24 cellular contexts compared by ENCODE assay signal in the genomic region with DNA sequence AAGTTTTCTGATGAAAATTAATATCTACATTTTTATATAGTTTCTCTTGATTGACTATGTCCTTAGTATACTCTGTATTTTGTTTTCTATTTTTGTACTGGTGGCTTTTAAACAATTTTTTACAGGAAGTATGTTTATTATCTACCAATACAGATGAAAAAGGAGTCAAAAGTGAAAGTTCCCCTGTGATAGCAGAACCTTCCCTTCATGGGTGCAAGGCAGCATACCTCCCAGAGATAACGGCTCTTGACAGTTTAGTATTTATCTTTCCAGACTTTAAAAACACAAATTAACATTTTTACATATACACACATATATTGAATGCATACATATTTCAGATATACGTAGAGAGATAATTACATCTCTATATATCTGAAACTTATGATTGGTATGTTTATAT.
"Had no signal": no experiment of that assay in that cellular context is flagged by ENCODE, and none has a peak within 500 bp of the region (broad histone marks: within the 10 kb centered on the region; RNA-seq: fewer than 3 reads in every experiment).

No MANE protein-coding gene starts in this region.

- H3K9me3 Mint-ChIP-seq: activated B cell treated with CpG ODN at 0.5 μM for 24 hours; activated CD8-positive, alpha-beta T cell treated with anti-CD3 and anti-CD28 coated beads for 36 hours; activated naive CD4-positive, alpha-beta T cell treated with anti-CD3 and anti-CD28 coated beads, Interleukin-2, amount 50 U/mL, for 24 hours; activated naive CD8-positive, alpha-beta T cell treated with anti-CD3 and anti-CD28 coated beads, Interleukin-2, amount 50 U/mL, for 24 hours; activated T-cell treated with anti-CD3 and anti-CD28 coated beads, Interleukin-2, amount 50 U/mL, for 4 hours; activated T-helper 2 cell treated with anti-CD3 and anti-CD28 coated beads, Interferon-gamma antibody, Interleukin-2, Interleukin-4, amounts not matched to agents 10 μg/mL and 5 μg/mL and 100 μg/mL, durations not matched to agents 14 hours and 24 hours and 36 hours; nephron had no signal

- DNase-seq: activated B cell treated with CpG ODN at 0.5 μM for 24 hours; activated CD4-positive, alpha-beta T cell treated with anti-CD3 and anti-CD28 coated beads, Interleukin-2, amount 50 U/mL, for 1 hour; activated CD8-positive, alpha-beta T cell treated with anti-CD3 and anti-CD28 coated beads for 36 hours; activated naive CD8-positive, alpha-beta T cell treated with anti-CD3 and anti-CD28 coated beads, Interleukin-2, amount 50 U/mL, for 24 hours; activated T-cell treated with anti-CD3 and anti-CD28 coated beads, Interleukin-2, amount 50 U/mL, for 4 hours; central memory CD4-positive, alpha-beta T cell; dermis blood vessel endothelial cell; effector CD8-positive, alpha-beta T cell; gastrocnemius medialis; glutamatergic neuron; islet precursor cell; left cardiac atrium; left ventricle myocardium superior; retina; stimulated activated CD4-positive, alpha-beta T cell treated with anti-CD3 and anti-CD28 coated beads, Interleukin-12 subunit alpha, Interleukin-12 subunit beta, amount 100 ng/mL, for 4 hours; stimulated activated CD4-positive, alpha-beta T cell treated with anti-CD3 and anti-CD28 coated beads, Interleukin-4, amount 100 ng/mL, for 1 hour; stimulated activated naive CD8-positive, alpha-beta T cell treated with anti-CD3 and anti-CD28 coated beads, Interleukin-15, Interleukin-2, amounts not matched to agents 100 U/mL and 50 U/mL, for 24 hours; T-helper 9 cell; testis; transverse colon had no signal

- H3K4me1 Mint-ChIP-seq: activated B cell treated with CpG ODN at 0.5 μM for 24 hours; activated naive CD4-positive, alpha-beta T cell treated with anti-CD3 and anti-CD28 coated beads, Interleukin-2, amount 50 U/mL, for 24 hours; activated naive CD8-positive, alpha-beta T cell treated with anti-CD3 and anti-CD28 coated beads, Interleukin-2, amount 50 U/mL, for 24 hours had no signal

- H3K36me3 Mint-ChIP-seq: activated naive CD4-positive, alpha-beta T cell treated with anti-CD3 and anti-CD28 coated beads, Interleukin-2, amount 50 U/mL, for 24 hours had no signal

- H3K27ac Mint-ChIP-seq: activated B cell treated with CpG ODN at 0.5 μM for 24 hours; activated CD8-positive, alpha-beta T cell treated with anti-CD3 and anti-CD28 coated beads for 36 hours; activated naive CD4-positive, alpha-beta T cell treated with anti-CD3 and anti-CD28 coated beads, Interleukin-2, amount 50 U/mL, for 24 hours; activated naive CD8-positive, alpha-beta T cell treated with anti-CD3 and anti-CD28 coated beads, Interleukin-2, amount 50 U/mL, for 24 hours; activated T-helper 2 cell treated with anti-CD3 and anti-CD28 coated beads, Interferon-gamma antibody, Interleukin-2, Interleukin-4, amounts not matched to agents 10 μg/mL and 5 μg/mL and 100 μg/mL, durations not matched to agents 14 hours and 24 hours and 36 hours; progenitor cell of endocrine pancreas had no signal

- H3K4me3 Mint-ChIP-seq: activated B cell treated with CpG ODN at 0.5 μM for 24 hours; activated CD8-positive, alpha-beta T cell treated with anti-CD3 and anti-CD28 coated beads for 36 hours; activated naive CD4-positive, alpha-beta T cell treated with anti-CD3 and anti-CD28 coated beads, Interleukin-2, amount 50 U/mL, for 24 hours; activated naive CD8-positive, alpha-beta T cell treated with anti-CD3 and anti-CD28 coated beads, Interleukin-2, amount 50 U/mL, for 24 hours; activated T-cell treated with anti-CD3 and anti-CD28 coated beads, Interleukin-2, amount 50 U/mL, for 4 hours; nephron had no signal

- H3K27me3 Mint-ChIP-seq: activated CD8-positive, alpha-beta T cell treated with anti-CD3 and anti-CD28 coated beads for 36 hours had no signal
